Comparison of ENCODE assay signal across 15 cellular contexts in genomic region chr6:166778046-166778445, GRCh38.
DNase-seq lines count a peak whose midpoint lies in the region; ATAC-seq and TF ChIP-seq lines count a peak whose summit lies in the region.
"Had no signal": no experiment of that assay in that cellular context is flagged by ENCODE, and none has a peak within 500 bp of the region (broad histone marks: within the 10 kb centered on the region; RNA-seq: fewer than 3 reads in every experiment).

No MANE protein-coding gene starts in this region.

- H3K4me1 ChIP-seq in GM23338 (ENCODE audit: insufficient read depth) (no peaks in the 10 kb centered on the region), lung (ENCODE audit: control insufficient read depth in 2 of 2, insufficient read depth in 2 of 2, low read length in 2 of 2) (no peaks in the 10 kb centered on the region)
- H3K4me1 ChIP-seq: Caco-2 had no signal

- no peaks in the 10 kb centered on the region for H3K9me3 Mint-ChIP-seq in GM23338
- H3K9me3 Mint-ChIP-seq: CD4-positive, CD25-positive, alpha-beta regulatory T cell; CD8-positive, alpha-beta memory T cell had no signal

- H2AFZ ChIP-seq in GM23338: no peak overlapping the region
- H2AFZ ChIP-seq: GM23248 had no signal

- H3K27ac ChIP-seq in GM23338 (ENCODE audit: low read depth) (no peak overlapping the region), coronary artery (no peak overlapping the region), lung (ENCODE audit: low read depth in 1 of 2, low read length in 1 of 2) (no peak overlapping the region)
- H3K27ac ChIP-seq: GM23248 had no signal

- peaks cover 6% of the 10 kb centered on the region for H3K27me3 Mint-ChIP-seq in GM23338 (ENCODE audit: insufficient read depth, low read depth, poor library complexity)
- H3K27me3 Mint-ChIP-seq: CD4-positive, CD25-positive, alpha-beta regulatory T cell had no signal

- no peaks in the 10 kb centered on the region for H3K36me3 Mint-ChIP-seq in GM23338 (ENCODE audit: low read depth)
- H3K36me3 Mint-ChIP-seq: CD8-positive, alpha-beta memory T cell had no signal

- H3K4me2 ChIP-seq in GM23338: no peak overlapping the region

- ATAC-seq in GM23338 (no peak), lung (ENCODE audit: insufficient read depth, low FRiP score) (no peak)

- no peaks in the 10 kb centered on the region for H3F3A ChIP-seq in GM23338 (replicated peaks; ENCODE audit: low read depth)

- DNase-seq in GM23338 (ENCODE audit: low spot score): no peak
- peak; percentile 21 for DNase-seq in coronary artery (ENCODE audit: low spot score)
- DNase-seq in lung (ENCODE audit: low spot score): peak; percentile 14
- DNase-seq in ureter (ENCODE audit: low spot score): peak; percentile 5
- no peak for DNase-seq in activated T-cell treated with anti-CD3 and anti-CD28 coated beads, Interleukin-2, amount 50 U/mL, for 1 hour
- DNase-seq in NCI-H82 (lab: John Stamatoyannopoulos, UW): no peak
- DNase-seq: ACHN; BE2C; C1 segment of cervical spinal cord; Caco-2; CD4-positive, CD25-positive, alpha-beta regulatory T cell; CD8-positive, alpha-beta memory T cell; GM23248; HCEC 1CT; IMR-90 had no signal

- H3K4me3 ChIP-seq in GM23338 (no peak overlapping the region), coronary artery (no peak overlapping the region), lung (no peak overlapping the region)
- H3K4me3 ChIP-seq: GM23248 had no signal

- no peaks in the 10 kb centered on the region for H3K9me2 ChIP-seq in GM23338 (ENCODE audit: insufficient read depth)

- 88 to 92% methylated on average over 9 of the region's 9 CpGs for WGBS in lung, 2 donors

- no peaks in the 10 kb centered on the region for H3K79me2 ChIP-seq in GM23338 (replicated peaks; ENCODE audit: insufficient read depth)

- peaks cover 10% of the 10 kb centered on the region for H3K4me1 Mint-ChIP-seq in GM23338
- H3K4me1 Mint-ChIP-seq: CD4-positive, CD25-positive, alpha-beta regulatory T cell had no signal

- H3K9me3 ChIP-seq in lung (ENCODE audit: control insufficient read depth in 2 of 2, insufficient read depth in 1 of 2, low read length in 1 of 2): no peaks in the 10 kb centered on the region
- H3K9me3 ChIP-seq: BE2C, Caco-2 had no signal

- no peaks in the 10 kb centered on the region for H3K36me3 ChIP-seq in GM23338 (ENCODE audit: insufficient read depth)
- H3K36me3 ChIP-seq in lung (ENCODE audit: control insufficient read depth in 2 of 2, insufficient read depth in 2 of 2, low read length in 2 of 2): no peaks in the 10 kb centered on the region
- H3K36me3 ChIP-seq: BE2C had no signal

- no peak overlapping the region for H3K4me3 Mint-ChIP-seq in GM23338
- H3K4me3 Mint-ChIP-seq: CD4-positive, CD25-positive, alpha-beta regulatory T cell; CD8-positive, alpha-beta memory T cell had no signal

- no peaks in the 10 kb centered on the region for H3K27me3 ChIP-seq in GM23338 (ENCODE audit: insufficient read depth)
- H3K27me3 ChIP-seq in lung (ENCODE audit: control insufficient read depth, insufficient read depth): no peaks in the 10 kb centered on the region
- H3K27me3 ChIP-seq: BE2C had no signal

- no peaks in the 10 kb centered on the region for H4K20me1 ChIP-seq in GM23338 (replicated peaks; ENCODE audit: insufficient read depth)

- H3K27ac Mint-ChIP-seq in GM23338: 0 out of 2 replicates have a peak overlapping the region, but pooled peaks have one; percentile 27
- H3K27ac Mint-ChIP-seq: CD4-positive, CD25-positive, alpha-beta regulatory T cell; CD8-positive, alpha-beta memory T cell had no signal

- TF ChIP-seq CTCF in GM23338 (conservative IDR thresholded peaks at IDR 0.05; ENCODE audit: low read depth in 2 of 2) (no peak), coronary artery (IDR thresholded peaks at IDR 0.05) (no peak), lung (IDR thresholded peaks at IDR 0.05; ENCODE audit: control extremely low read depth, extremely low read depth) (no peak)

TF ChIP-seq in GM23338, 12 proteins besides CTCF, POLR2A, EP300 and RAD21 (continues in another document):
- no peak for TF ChIP-seq CREB1 (CRISPR knock-in tag; IDR thresholded peaks at IDR 0.05; ENCODE audit: low read depth)
- no peak for TF ChIP-seq REST (IDR thresholded peaks at IDR 0.05; ENCODE audit: unreplicated experiment)
- TF ChIP-seq ETS1 (IDR thresholded peaks at IDR 0.05): no peak
- no peak for TF ChIP-seq STAT1 (IDR thresholded peaks at IDR 0.05; ENCODE audit: unreplicated experiment)

Comparison
In these comparisons a context has a peak if more than half of its experiments do, and no peak if none do; other contexts are left out.
1. DNase-seq: peak in coronary artery (single experiment), lung (single experiment) and ureter (single experiment); none in GM23338 (single experiment), activated T-cell treated with anti-CD3 and anti-CD28 coated beads, Interleukin-2, amount 50 U/mL, for 1 hour (single experiment) and NCI-H82 (single experiment).